ENCODE assay signal across 8 cellular contexts in the genomic region with DNA sequence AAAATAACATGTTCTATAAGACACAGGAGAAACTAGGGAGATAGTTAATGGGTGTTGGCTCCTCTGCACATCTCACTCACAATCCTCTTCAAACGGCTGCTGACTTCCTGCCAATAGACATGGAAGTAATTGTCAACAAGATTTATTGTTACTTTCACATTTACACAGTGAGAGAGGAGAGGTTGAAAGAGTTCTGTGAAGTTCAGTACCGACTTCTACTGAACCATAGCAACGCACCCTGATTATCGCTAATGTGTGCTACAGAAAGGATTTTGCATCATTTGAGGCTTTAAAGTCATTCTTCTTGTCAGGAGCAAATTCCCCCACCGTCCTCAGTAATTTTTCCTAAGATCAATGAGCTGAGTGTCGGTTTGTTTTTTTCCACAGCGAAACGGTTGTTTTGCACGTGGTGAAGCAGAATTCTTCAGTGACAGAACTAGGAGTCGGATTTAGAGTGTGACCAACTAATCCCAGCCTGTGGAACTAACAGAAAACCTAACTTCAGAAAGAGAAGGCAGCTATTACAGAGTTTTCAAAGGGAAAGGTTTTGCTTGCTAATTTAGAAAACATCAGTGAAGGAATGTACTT.
DNase-seq lines count a peak whose midpoint lies in the region; ATAC-seq and TF ChIP-seq lines count a peak whose summit lies in the region.

No MANE protein-coding gene starts in this region.

- H3K9me3 ChIP-seq in DND-41 (ENCODE audit: insufficient read depth, low read length, severe bottlenecking) (no peaks in the 10 kb centered on the region), adipocyte (ENCODE audit: control insufficient read depth, low read length) (no peaks in the 10 kb centered on the region), SK-N-SH (no peaks in the 10 kb centered on the region)

- H3K4me3 ChIP-seq in DND-41 (ENCODE audit: low read depth in 1 of 2, low read length in 2 of 2) (no peak overlapping the region), adipocyte (ENCODE audit: low read length) (peak overlapping the region; percentile 74), SK-N-SH (ENCODE audit: low read depth in 2 of 2, low read length in 1 of 2) (no peak overlapping the region)

- no peaks in the 10 kb centered on the region for H3K9me2 ChIP-seq in SK-N-SH

- H3K9ac ChIP-seq in DND-41 (ENCODE audit: low read depth, low read length) (no peak overlapping the region), adipocyte (ENCODE audit: low read length) (peak overlapping the region; percentile 44), SK-N-SH (no peak overlapping the region)

- H3K27ac ChIP-seq in DND-41 (ENCODE audit: low read length) (no peak overlapping the region), SK-N-SH (ENCODE audit: low read depth in 2 of 2, low read length in 1 of 2) (no peak overlapping the region)

- TF ChIP-seq CTCF in DND-41 (IDR thresholded peaks at IDR 0.05; ENCODE audit: borderline replicate concordance, extremely low read depth, low read length, poor library complexity, severe bottlenecking) (no peak), SK-N-SH (IDR thresholded peaks at IDR 0.05) (no peak)

- H3K4me1 ChIP-seq in DND-41 (ENCODE audit: insufficient read depth, low read length) (no peaks in the 10 kb centered on the region), adipocyte (ENCODE audit: control insufficient read depth, insufficient read depth, low read length) (peaks cover 19% of the 10 kb centered on the region), SK-N-SH (ENCODE audit: control insufficient read depth in 1 of 2, insufficient read depth in 2 of 2, low read depth in 1 of 2, low read length in 1 of 2) (no peaks in the 10 kb centered on the region)

- H3K9me3 Mint-ChIP-seq in natural killer cell treated with Interleukin-12 subunit alpha and Interleukin-12 subunit beta and Interleukin-15 and Interleukin-18, amount 100 ng/mL, for 72 hours = no peaks in the 10 kb centered on the region

- peak; percentile 72 for ATAC-seq in DND-41 (ENCODE audit: insufficient read depth, low read depth)
- peak; percentile 53 to 69 for ATAC-seq in natural killer cell treated with Interleukin-12 subunit alpha and Interleukin-12 subunit beta and Interleukin-15 and Interleukin-18, amount 100 ng/mL, for 72 hours

- H3K79me2 ChIP-seq in DND-41 (ENCODE audit: insufficient read depth, low read length) (no peaks in the 10 kb centered on the region), SK-N-SH (ENCODE audit: insufficient read depth) (no peaks in the 10 kb centered on the region)

- no peaks in the 10 kb centered on the region for H3K36me3 Mint-ChIP-seq in natural killer cell treated with Interleukin-12 subunit alpha and Interleukin-12 subunit beta and Interleukin-15 and Interleukin-18, amount 100 ng/mL, for 72 hours

- H3K27me3 Mint-ChIP-seq in natural killer cell treated with Interleukin-12 subunit alpha and Interleukin-12 subunit beta and Interleukin-15 and Interleukin-18, amount 100 ng/mL, for 72 hours = no peaks in the 10 kb centered on the region

- DNase-seq in DND-41 (peak; percentile 10), HT-29 (ENCODE audit: low spot score) (peak; percentile 35), adipocyte (ENCODE audit: low read depth) (peak; percentile 24), islet precursor cell (no peak), SK-N-SH (no peak)
- DNase-seq in natural killer cell treated with Interleukin-12 subunit alpha and Interleukin-12 subunit beta and Interleukin-15 and Interleukin-18, amount 100 ng/mL, for 72 hours (ENCODE audit: low spot score) = no peak
- no peak for DNase-seq in stimulated activated CD4-positive, alpha-beta T cell treated with anti-CD3 and anti-CD28 coated beads, Interleukin-4, amount 100 ng/mL, for 4 hours
- DNase-seq in NK-92 treated with Interleukin-12 subunit alpha and Interleukin-12 subunit beta, amount 100 ng/mL, for 24 hours (lab: John Stamatoyannopoulos, UW) = no peak

- H4K20me1 ChIP-seq in DND-41 (ENCODE audit: insufficient read depth, low read length) (no peaks in the 10 kb centered on the region), SK-N-SH (ENCODE audit: insufficient read depth) (no peaks in the 10 kb centered on the region)

- no peak for TF ChIP-seq EP300 in SK-N-SH (IDR thresholded peaks at IDR 0.05; ENCODE audit: borderline replicate concordance in 1 of 2, low read depth in 1 of 2, low read length in 1 of 2)

- H3F3A ChIP-seq in SK-N-SH (replicated peaks; ENCODE audit: insufficient read depth) = no peaks in the 10 kb centered on the region

- peaks cover 13 to 20% of the 10 kb centered on the region in 2 donors for H3K4me1 Mint-ChIP-seq in natural killer cell treated with Interleukin-12 subunit alpha and Interleukin-12 subunit beta and Interleukin-15 and Interleukin-18, amount 100 ng/mL, for 72 hours (ENCODE audit: low read depth in 2 of 2)

- H3K4me3 Mint-ChIP-seq in natural killer cell treated with Interleukin-12 subunit alpha and Interleukin-12 subunit beta and Interleukin-15 and Interleukin-18, amount 100 ng/mL, for 72 hours = peak overlapping the region; percentile 59

- H2AFZ ChIP-seq in DND-41 (ENCODE audit: low read depth, low read length) (no peak overlapping the region), SK-N-SH (ENCODE audit: low read depth) (no peak overlapping the region)

- TF ChIP-seq RAD21 in SK-N-SH (IDR thresholded peaks at IDR 0.05; ENCODE audit: low read length) = no peak

- POLR2A ChIA-PET in SK-N-SH (lab: Yijun Ruan, JAX) = no interaction called here

- H3K27ac Mint-ChIP-seq in natural killer cell treated with Interleukin-12 subunit alpha and Interleukin-12 subunit beta and Interleukin-15 and Interleukin-18, amount 100 ng/mL, for 72 hours = peak overlapping the region in 1 of 2 donors; percentile 79

- H3K27me3 ChIP-seq in DND-41 (ENCODE audit: insufficient read depth, low read length, poor library complexity) (no peaks in the 10 kb centered on the region), adipocyte (replicated peaks; ENCODE audit: control insufficient read depth, insufficient read depth, low read length) (no peaks in the 10 kb centered on the region), SK-N-SH (ENCODE audit: insufficient read depth) (no peaks in the 10 kb centered on the region)

- 70% methylated on average over 10 of the region's 10 CpGs for WGBS in SK-N-SH (ENCODE audit: low lambda C conversion rate)

- H3K36me3 ChIP-seq in DND-41 (ENCODE audit: insufficient read depth, low read length) (no peaks in the 10 kb centered on the region), adipocyte (ENCODE audit: control insufficient read depth, insufficient read depth, low read length, severe bottlenecking) (no peaks in the 10 kb centered on the region), SK-N-SH (replicated peaks in 1 of 2; ENCODE audit: control insufficient read depth in 1 of 2, insufficient read depth in 2 of 2, low read length in 1 of 2) (no peaks in the 10 kb centered on the region)

- CTCF ChIA-PET in SK-N-SH (lab: Yijun Ruan, JAX) = no interaction called here

- H3K4me2 ChIP-seq in DND-41 (ENCODE audit: insufficient read depth, low read length) = no peak overlapping the region
- H3K4me2 ChIP-seq in SK-N-SH = no peak overlapping the region

TF ChIP-seq in SK-N-SH, 30 proteins besides CTCF, POLR2A, EP300 and RAD21 (continues in another document):
- TF ChIP-seq MXI1 (IDR thresholded peaks at IDR 0.05; ENCODE audit: low read depth, low read length) = no peak
- TF ChIP-seq, protein P1, sequence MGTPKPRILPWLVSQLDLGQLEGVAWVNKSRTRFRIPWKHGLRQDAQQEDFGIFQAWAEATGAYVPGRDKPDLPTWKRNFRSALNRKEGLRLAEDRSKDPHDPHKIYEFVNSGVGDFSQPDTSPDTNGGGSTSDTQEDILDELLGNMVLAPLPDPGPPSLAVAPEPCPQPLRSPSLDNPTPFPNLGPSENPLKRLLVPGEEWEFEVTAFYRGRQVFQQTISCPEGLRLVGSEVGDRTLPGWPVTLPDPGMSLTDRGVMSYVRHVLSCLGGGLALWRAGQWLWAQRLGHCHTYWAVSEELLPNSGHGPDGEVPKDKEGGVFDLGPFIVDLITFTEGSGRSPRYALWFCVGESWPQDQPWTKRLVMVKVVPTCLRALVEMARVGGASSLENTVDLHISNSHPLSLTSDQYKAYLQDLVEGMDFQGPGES (IDR thresholded peaks at IDR 0.05; ENCODE audit: low read depth, low read length) = no peak
- TF ChIP-seq SIN3A (IDR thresholded peaks at IDR 0.05; ENCODE audit: borderline replicate concordance, low read depth, low read length) = no peak
- TF ChIP-seq JUND (IDR thresholded peaks at IDR 0.05) = no peak
- TF ChIP-seq TAF1 (IDR thresholded peaks at IDR 0.05; ENCODE audit: borderline replicate concordance, low read depth, low read length) = no peak
- TF ChIP-seq REST (IDR thresholded peaks at IDR 0.05; ENCODE audit: low read depth, low read length) = no peak
- no peak for TF ChIP-seq NFIC (IDR thresholded peaks at IDR 0.05; ENCODE audit: borderline replicate concordance)
- TF ChIP-seq GABPA (IDR thresholded peaks at IDR 0.05; ENCODE audit: low read depth) = no peak
- no peak for TF ChIP-seq SMC3 (IDR thresholded peaks at IDR 0.05; ENCODE audit: low read depth, low read length)
- no peak for TF ChIP-seq FOSL2 (IDR thresholded peaks at IDR 0.05; ENCODE audit: borderline replicate concordance, low read depth)

Comparison
In these comparisons a context has a peak if more than half of its experiments do, and no peak if none do; other contexts are left out.
1. DNase-seq: peak in DND-41 (single experiment), HT-29 (single experiment) and adipocyte (single experiment); none in natural killer cell treated with Interleukin-12 subunit alpha and Interleukin-12 subunit beta and Interleukin-15 and Interleukin-18, amount 100 ng/mL, for 72 hours (single experiment), islet precursor cell (single experiment), stimulated activated CD4-positive, alpha-beta T cell treated with anti-CD3 and anti-CD28 coated beads, Interleukin-4, amount 100 ng/mL, for 4 hours (0 of 2), SK-N-SH (single experiment) and NK-92 treated with Interleukin-12 subunit alpha and Interleukin-12 subunit beta, amount 100 ng/mL, for 24 hours (single experiment).